ENCODE assay signal across 8 cellular contexts in genomic region chr16:74297296-74297665, GRCh38. TPM values are rescaled to one million over a fixed set of nuclear protein-coding genes. Genes with fewer than 3 reads are reported as not detected.
A peak's percentile ranks its signal among the peaks of the same experiment; 100 is the strongest.
DNase-seq lines count a peak whose midpoint lies in the region; ATAC-seq and TF ChIP-seq lines count a peak whose summit lies in the region.

No MANE protein-coding gene starts in this region.

- peak; percentile 27 for ATAC-seq in GM21528 (IDR thresholded peaks at IDR 0.05; ENCODE audit: low FRiP score, unreplicated experiment)
- peak; percentile 32 to 57 for ATAC-seq in left cardiac atrium
- ATAC-seq in gastrocnemius medialis = peak; percentile 25 to 37
- no peak for ATAC-seq in HG02970 (IDR thresholded peaks at IDR 0.05; ENCODE audit: low FRiP score, unreplicated experiment)
- no peak for ATAC-seq in HG03565 (IDR thresholded peaks at IDR 0.05; ENCODE audit: unreplicated experiment)

- TF ChIP-seq POLR2A in gastrocnemius medialis (IDR thresholded peaks at IDR 0.05) = no peak

- H3K27ac ChIP-seq in CD4-positive, alpha-beta memory T cell (ENCODE audit: low read depth, low read length) = peak overlapping the region; percentile 91
- H3K27ac ChIP-seq in gastrocnemius medialis = peak overlapping the region; percentile 94 to 98 (median 95)

- POLR2A ChIA-PET in CD4-positive, alpha-beta memory T cell (lab: Charles Lee; ENCODE audit: partially characterized antibody) = interaction anchor here (0.7 to 1.9 kb wide), 7 partner anchors 9 to 369 kb away, joined by 3 to 19 read pairs (median 4); partner anchors contain the start of gene RFWD3

- in situ Hi-C loops in gastrocnemius medialis (cut with MboI; ENCODE audit: low sequenced_read_pairs in 4 of 4) = loop anchor here in 1 of 4 donors (10.0 kb wide), 1 partner anchor 78 kb away; the partner anchor contains the start of gene NPIPB15

- peaks cover 10 to 50% (median 31%) of the 10 kb centered on the region in 4 donors for H3K4me1 Mint-ChIP-seq in CD4-positive, alpha-beta memory T cell

- H3K9me3 Mint-ChIP-seq in CD4-positive, alpha-beta memory T cell = no peaks in the 10 kb centered on the region

- peaks cover 26% of the 10 kb centered on the region for H3K36me3 ChIP-seq in CD4-positive, alpha-beta memory T cell (ENCODE audit: insufficient read depth, low read length)
- H3K36me3 ChIP-seq in gastrocnemius medialis = peaks cover 0 to 39% of the 10 kb centered on the region in 2 donors

- peak in 4 of 5 donors; percentile 12 to 48 (median 14) for DNase-seq in CD4-positive, alpha-beta memory T cell
- DNase-seq in NCI-H2171 treated with DMSO at 0.1 percent for 48 hours (lab: John Stamatoyannopoulos, UW) (peak; percentile 15), left cardiac atrium (peak; percentile 35), gastrocnemius medialis (peak in 1 of 2 donors; percentile 28)
- peak; percentile 74 for DNase-seq in activated effector memory CD4-positive, alpha-beta T cell treated with anti-CD3 and anti-CD28 coated beads, Interleukin-2, amount 50 U/mL, for 16 hours

- peak overlapping the region; percentile 43 to 88 for H3K4me3 ChIP-seq in CD4-positive, alpha-beta memory T cell (ENCODE audit: low read length in 2 of 2)
- H3K4me3 ChIP-seq in gastrocnemius medialis = peak overlapping the region; percentile 76 to 96 (median 91)

- H3K27me3 ChIP-seq in CD4-positive, alpha-beta memory T cell (ENCODE audit: insufficient read depth, low read length) = no peaks in the 10 kb centered on the region
- H3K27me3 ChIP-seq in gastrocnemius medialis = no peaks in the 10 kb centered on the region

- no peaks in the 10 kb centered on the region for H3K27me3 Mint-ChIP-seq in CD4-positive, alpha-beta memory T cell

- peak overlapping the region; percentile 89 to 98 (median 96) for H3K27ac Mint-ChIP-seq in CD4-positive, alpha-beta memory T cell

- H3K9me3 ChIP-seq in CD4-positive, alpha-beta memory T cell (ENCODE audit: control insufficient read depth in 1 of 2, low read length in 2 of 2) = no peaks in the 10 kb centered on the region
- no peaks in the 10 kb centered on the region for H3K9me3 ChIP-seq in gastrocnemius medialis

- intact Hi-C loops in CD4-positive, alpha-beta memory T cell (cut with micrococcal nuclease) = loop anchor here (2.0 to 10.0 kb wide), 6 partner anchors 310 to 1632 kb away; partner anchors contain the start of genes GLG1, KARS1, RFWD3 and TERF2IP
- intact Hi-C loops in left cardiac atrium (cut with DNase I) (no loop called here), gastrocnemius medialis (cut with DNase I; ENCODE audit: low total_unique reads) (loop anchor here (2.0 to 5.0 kb wide), 3 partner anchors 72 to 700 kb away; partner anchors contain the start of genes GLG1 and ZNRF1)

- H3K4me1 ChIP-seq in CD4-positive, alpha-beta memory T cell (ENCODE audit: insufficient read depth, low read length) = peaks cover 34% of the 10 kb centered on the region
- peaks cover 15 to 41% of the 10 kb centered on the region in 2 donors for H3K4me1 ChIP-seq in gastrocnemius medialis

- H3K4me3 Mint-ChIP-seq in CD4-positive, alpha-beta memory T cell = peak overlapping the region; percentile 86 to 98 (median 92)

- no peak for TF ChIP-seq CTCF in gastrocnemius medialis (IDR thresholded peaks at IDR 0.05 in 4 of 5, conservative IDR thresholded peaks at IDR 0.05 in 1 of 5)

- peaks cover 21 to 46% of the 10 kb centered on the region in 2 donors for H3K36me3 Mint-ChIP-seq in CD4-positive, alpha-beta memory T cell

- CTCF ChIA-PET in CD4-positive, alpha-beta memory T cell (lab: Charles Lee; ENCODE audit: partially characterized antibody) = interaction anchor here (1.2 to 3.6 kb wide), 3 partner anchors 9 to 33 kb away, joined by 4 to 21 read pairs (median 5); no protein-coding TSS in a partner anchor

RNA-seq across cellular contexts. Expression of gene PSMD7, which starts 0.7 kb away (rescaled TPM):
- total RNA-seq in CD4-positive, alpha-beta memory T cell = 10 to 100 TPM; 67.0 to 68.6 TPM
- 100 to 1,000 TPM; 111 to 142 TPM for polyA plus RNA-seq in CD4-positive, alpha-beta memory T cell
- 100 to 1,000 TPM in 1 of 2 donors, 10 to 100 TPM in 1; 89.5 to 102 TPM for total RNA-seq in left cardiac atrium
- total RNA-seq in gastrocnemius medialis = 100 to 1,000 TPM; 190 to 267 (median 224) TPM

Comparison
In these comparisons a context has a peak if more than half of its experiments do, and no peak if none do; other contexts are left out.
1. ATAC-seq: peak in GM21528 (single experiment), left cardiac atrium (2 of 2) and gastrocnemius medialis (2 of 2); none in HG02970 (single experiment) and HG03565 (single experiment).
2. intact Hi-C loops: an anchor here in CD4-positive, alpha-beta memory T cell (2.0 to 10.0 kb wide) and gastrocnemius medialis (2.0 to 5.0 kb wide); none called in left cardiac atrium.